Comparison of ENCODE assay signal across 8 cellular contexts in genomic region chr18:2571200-2572143, GRCh38. TPM values are rescaled to one million over a fixed set of nuclear protein-coding genes. Genes with fewer than 3 reads are reported as not detected.
A peak's percentile ranks its signal among the peaks of the same experiment; 100 is the strongest.
DNase-seq lines count a peak whose midpoint lies in the region; ATAC-seq and TF ChIP-seq lines count a peak whose summit lies in the region.

Gene METTL4 (minus strand): TSS chr18:2571505. CDS start chr18:2567216, 4,289 bp downstream.
Gene NDC80 (plus strand): TSS chr18:2571557. CDS start chr18:2572986, 1,429 bp downstream.

- H4K20me1 ChIP-seq in Loucy (ENCODE audit: insufficient read depth, low read length, poor library complexity, severe bottlenecking), result peaks cover 22% of the 10 kb centered on the region

- ATAC-seq in gastroesophageal sphincter, result peak; percentile 90

- no peaks in the 10 kb centered on the region for H3K9me2 ChIP-seq in Loucy (replicated peaks; ENCODE audit: low read depth, low read length)

- no peak for TF ChIP-seq EP300 in gastroesophageal sphincter (IDR thresholded peaks at IDR 0.05)

- TF ChIP-seq CTCF in Loucy (conservative IDR thresholded peaks at IDR 0.05; ENCODE audit: low read length) (no peak), gastroesophageal sphincter (IDR thresholded peaks at IDR 0.05) (no peak), neutrophil (IDR thresholded peaks at IDR 0.05) (no peak)

- 0% methylated on average over 13 to 22 of the region's 53 CpGs for WGBS in gastroesophageal sphincter (ENCODE audit: low coverage in 1 of 2), 2 donors

- peak within 1 kb of the TSS; percentile 94 for H3K9ac ChIP-seq in Loucy (ENCODE audit: low read depth, low read length, poor library complexity, severe bottlenecking)

- H3K4me3 ChIP-seq in H7 (ENCODE audit: insufficient read depth, low read depth, low read length) (peak within 1 kb of the TSS; percentile 59), Loucy (ENCODE audit: low read length, poor library complexity, severe bottlenecking) (peak within 1 kb of the TSS; percentile 84), gastroesophageal sphincter (peak within 1 kb of the TSS; percentile 67 to 94), neutrophil (ENCODE audit: low read depth in 1 of 2, low read length in 1 of 2) (peak within 1 kb of the TSS; percentile 72 to 85)

- peaks cover 85% of the 10 kb centered on the region for H3K79me2 ChIP-seq in Loucy (ENCODE audit: insufficient read depth, low read length)

- peak; percentile 47 to 61 for TF ChIP-seq POLR2A in gastroesophageal sphincter (IDR thresholded peaks at IDR 0.05)

- peaks cover 79% of the 10 kb centered on the region for H3K4me1 ChIP-seq in Loucy (ENCODE audit: insufficient read depth, low read length, poor library complexity, severe bottlenecking)
- H3K4me1 ChIP-seq in gastroesophageal sphincter, result peaks cover 0 to 26% (median 13%) of the 10 kb centered on the region in 3 donors
- peaks cover 31 to 41% of the 10 kb centered on the region in 2 experiments for H3K4me1 ChIP-seq in neutrophil (ENCODE audit: control insufficient read depth in 1 of 2, insufficient read depth in 1 of 2, low read depth in 1 of 2, low read length in 1 of 2)

- peak within 1 kb of the TSS; percentile 84 for H3K4me2 ChIP-seq in Loucy (ENCODE audit: low read depth, low read length, poor library complexity, severe bottlenecking)

- H3K27ac ChIP-seq in gastroesophageal sphincter (peak within 1 kb of the TSS; percentile 93 to 96 (median 96)), neutrophil (peak within 1 kb of the TSS; percentile 92), substantia nigra (ENCODE audit: low read depth, low read length, poor library complexity, severe bottlenecking) (peak within 1 kb of the TSS; percentile 97)

- no peaks in the 10 kb centered on the region for H3K27me3 ChIP-seq in H7 (ENCODE audit: control insufficient read depth, insufficient read depth, low read length)
- H3K27me3 ChIP-seq in Loucy (ENCODE audit: insufficient read depth, low read length, poor library complexity, severe bottlenecking), result no peaks in the 10 kb centered on the region
- peaks cover 5% of the 10 kb centered on the region for H3K27me3 ChIP-seq in gastroesophageal sphincter
- no peaks in the 10 kb centered on the region for H3K27me3 ChIP-seq in neutrophil

- peak within 1 kb of the TSS; percentile 98 for H2AFZ ChIP-seq in Loucy (ENCODE audit: low read length)

- DNase-seq in GDM1 (lab: John Stamatoyannopoulos, UW) (peak; percentile 87), H7 (peak; percentile 76), SK-MEL-5 (ENCODE audit: low read depth, low spot score) (peak; percentile 86), substantia nigra (lab: John Stamatoyannopoulos, UW) (peak in 48 of 49 donors; percentile 25 to 95 (median 74))
- DNase-seq in activated naive CD4-positive, alpha-beta T cell treated with Interleukin-2 at 50 U/mL for 16 hours, result peak; percentile 86

- in situ Hi-C loops in SK-MEL-5 (cut with HindIII; ENCODE audit: low pct_unique_long_range_greater_than_20kb, low sequenced_read_pairs), result no loop called here

- peaks cover 11% of the 10 kb centered on the region for H3K36me3 ChIP-seq in H7 (replicated peaks; ENCODE audit: control insufficient read depth, insufficient read depth, low read length)
- H3K36me3 ChIP-seq in Loucy (ENCODE audit: insufficient read depth, low read length), result peaks cover 17% of the 10 kb centered on the region
- H3K36me3 ChIP-seq in gastroesophageal sphincter, result no peaks in the 10 kb centered on the region
- no peaks in the 10 kb centered on the region for H3K36me3 ChIP-seq in neutrophil

- peaks cover 3% of the 10 kb centered on the region; the same call in 1 of the 2 replicates for H3F3A ChIP-seq in Loucy (ENCODE audit: low read depth)

- no peaks in the 10 kb centered on the region for H3K9me3 ChIP-seq in Loucy (ENCODE audit: insufficient read depth, low read depth, low read length)
- H3K9me3 ChIP-seq in gastroesophageal sphincter, result no peaks in the 10 kb centered on the region
- no peaks in the 10 kb centered on the region for H3K9me3 ChIP-seq in neutrophil

RNA-seq across cellular contexts. Expression of gene METTL4, which starts in this region (rescaled TPM):
- 12.1 and 12.6 TPM in 2 replicates for total RNA-seq in H7 (2014; rRNA removed; shearing (Covaris generic))
- total RNA-seq in SK-MEL-5 (2014; rRNA removed; shearing (Covaris generic)), result 5.3 and 7.4 TPM in 2 replicates
- 9.2 and 12.7 TPM in 2 replicates for polyA plus RNA-seq in SK-MEL-5 (2015; cell fraction: cytosol; rRNA removed)
- 20.4 and 31.1 TPM in 2 replicates for polyA plus RNA-seq in SK-MEL-5 (2015; cell fraction: nucleus; rRNA removed)
- total RNA-seq in gastroesophageal sphincter, result 1 to 10 TPM; 4.2 to 9.5 (median 5.4) TPM

RNA-seq across cellular contexts. Expression of gene NDC80, which starts in this region (rescaled TPM):
- total RNA-seq in H7 (2014; rRNA removed; shearing (Covaris generic)), result 40.9 and 59.3 TPM in 2 replicates
- total RNA-seq in SK-MEL-5 (2014; rRNA removed; shearing (Covaris generic)), result 27.7 and 28.5 TPM in 2 replicates
- polyA plus RNA-seq in SK-MEL-5 (2015; cell fraction: cytosol; rRNA removed), result 17.4 and 25.2 TPM in 2 replicates
- polyA plus RNA-seq in SK-MEL-5 (2015; cell fraction: nucleus; rRNA removed), result 31.4 and 41.0 TPM in 2 replicates
- total RNA-seq in gastroesophageal sphincter, result under 1 TPM in 3 of 4 donors, not detected in 1; 0.31 to 0.77 (median 0.54) TPM

Comparison
In these comparisons a context has a peak if more than half of its experiments do, and no peak if none do; other contexts are left out.
1. Peak in every context shown above with its lines: DNase-seq, ATAC-seq, H3K4me3 ChIP-seq and H3K27ac ChIP-seq.
2. RNA of gene NDC80 (total RNA-seq): 40.9 to 59.3 TPM in H7 and 27.7 to 28.5 TPM in SK-MEL-5; 0.31 to 0.77 TPM in gastroesophageal sphincter; every median in the first group is over 10 times any median in the second.